ENCODE assay signal across 8 cellular contexts in the genomic region with DNA sequence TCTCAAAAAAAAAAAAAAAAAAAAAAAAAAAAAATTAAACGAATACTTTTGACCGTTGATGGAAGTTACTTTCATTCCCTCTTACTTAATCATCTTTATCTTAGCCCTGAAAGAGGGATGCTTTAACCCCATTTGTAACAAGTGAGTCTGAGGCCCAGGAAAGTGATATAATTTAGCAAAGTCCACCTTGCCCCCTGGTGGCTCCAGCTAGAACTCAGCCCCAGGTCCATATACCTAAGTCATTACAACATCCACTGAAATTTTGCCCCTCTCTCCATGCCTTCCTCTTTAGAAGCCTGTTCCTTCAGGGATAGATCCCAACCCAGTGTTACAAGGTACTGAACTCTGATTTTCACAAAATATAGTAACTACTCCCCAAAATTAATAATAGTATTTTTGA.
A peak's percentile ranks its signal among the peaks of the same experiment; 100 is the strongest.
DNase-seq lines count a peak whose midpoint lies in the region; ATAC-seq, FAIRE-seq and TF ChIP-seq lines count a peak whose summit lies in the region.
"Not testable (repeated sequence)": the region's sequence is repeated elsewhere in the genome, so short reads cannot be mapped to it uniquely, and the experiment has no call there.

No MANE protein-coding gene starts in this region.

- H3K4me1 ChIP-seq in Karpas-422 (ENCODE audit: low read length); PC-3 (ENCODE audit: insufficient read depth, low read length); iPS DF 6.9 (ENCODE audit: control insufficient read depth, insufficient read depth, low read length); small intestine (ENCODE audit: control insufficient read depth in 2 of 2, insufficient read depth in 1 of 2, low read depth in 1 of 2, low read length in 1 of 2): not testable (repeated sequence)

- no CpG with 5 or more reads among the region's 2 CpGs for WGBS in iPS DF 6.9 (ENCODE audit: insufficient coverage, insufficient read length)
- 72 to 100% (median 75%) methylated on average over 1 to 2 of the region's 2 CpGs for WGBS in small intestine, 3 donors

- H3K9ac ChIP-seq in Karpas-422 (ENCODE audit: low read length); PC-3 (ENCODE audit: low read length): not testable (repeated sequence)

- not testable (repeated sequence) for H2AFZ ChIP-seq in Karpas-422 (ENCODE audit: low read length); PC-3 (ENCODE audit: low read length)

- not testable (repeated sequence) for H3K4me2 ChIP-seq in Karpas-422 (ENCODE audit: low read depth, low read length, poor library complexity, severe bottlenecking); PC-3 (ENCODE audit: low read length)

- H3K9me2 ChIP-seq in Karpas-422 (replicated peaks; ENCODE audit: insufficient read depth, low read length); PC-3 (replicated peaks; ENCODE audit: low read length): not testable (repeated sequence)

- not testable (repeated sequence) for H3K27ac Mint-ChIP-seq in activated CD8-positive, alpha-beta T cell treated with anti-CD3 and anti-CD28 coated beads for 36 hours; endothelial cell (ENCODE audit: unreplicated experiment)

- H3K27ac ChIP-seq in C4-2B; Karpas-422 (ENCODE audit: low read length); PC-3 (ENCODE audit: low read length); iPS DF 6.9 (ENCODE audit: low read length); small intestine (ENCODE audit: low read depth in 1 of 2, low read length in 1 of 2): not testable (repeated sequence)

- not testable (repeated sequence) for H3K36me3 ChIP-seq in Karpas-422 (ENCODE audit: insufficient read depth, low read length); PC-3 (ENCODE audit: low read depth, low read length); iPS DF 6.9 (ENCODE audit: control insufficient read depth, insufficient read depth, low read length); small intestine (ENCODE audit: control insufficient read depth in 2 of 2, insufficient read depth in 2 of 2, low read length in 2 of 2)

- H3K9me3 ChIP-seq in Karpas-422 (ENCODE audit: low read length); PC-3 (ENCODE audit: low read length); iPS DF 6.9 (ENCODE audit: control insufficient read depth, insufficient read depth, low read length); small intestine (ENCODE audit: control insufficient read depth, low read depth): not testable (repeated sequence)

- intact Hi-C loops in PC-3 (cut with micrococcal nuclease); activated CD8-positive, alpha-beta T cell treated with anti-CD3 and anti-CD28 coated beads for 36 hours (cut with micrococcal nuclease): not testable (repeated sequence)

- not testable (repeated sequence) for H3K9me3 Mint-ChIP-seq in activated CD8-positive, alpha-beta T cell treated with anti-CD3 and anti-CD28 coated beads for 36 hours; endothelial cell (ENCODE audit: unreplicated experiment)

- DNase-seq in Karpas-422 (peak; percentile 72), PC-3 (peak; percentile 59), iPS DF 6.9 (ENCODE audit: low read depth, low spot score) (peak; percentile 20), small intestine (peak; percentile 4)
- peak; percentile 28 for DNase-seq in activated CD8-positive, alpha-beta T cell treated with anti-CD3 and anti-CD28 coated beads for 36 hours
- DNase-seq in endothelial cell (ENCODE audit: low spot score), result not testable (repeated sequence)

- H3K4me1 Mint-ChIP-seq in activated CD8-positive, alpha-beta T cell treated with anti-CD3 and anti-CD28 coated beads for 36 hours (ENCODE audit: low read depth); endothelial cell (ENCODE audit: unreplicated experiment): not testable (repeated sequence)

- ATAC-seq in PC-3; activated CD8-positive, alpha-beta T cell treated with anti-CD3 and anti-CD28 coated beads for 36 hours: not testable (repeated sequence)

- not testable (repeated sequence) for H4K20me1 ChIP-seq in Karpas-422 (ENCODE audit: insufficient read depth, low read depth, low read length); PC-3 (ENCODE audit: low read length)

- CTCF ChIA-PET in PC-3 (lab: Charles Lee); activated CD8-positive, alpha-beta T cell treated with anti-CD3 and anti-CD28 coated beads for 36 hours (lab: Charles Lee): not testable (repeated sequence)

- not testable (repeated sequence) for H3K27me3 ChIP-seq in Karpas-422 (ENCODE audit: low read length); PC-3 (ENCODE audit: low read length); iPS DF 6.9 (ENCODE audit: control insufficient read depth, insufficient read depth, low read length); small intestine (ENCODE audit: control insufficient read depth in 2 of 2, insufficient read depth in 2 of 2, low read length in 2 of 2)

- not testable (repeated sequence) for H3K4me3 ChIP-seq in GM12875 (ENCODE audit: low read depth, low read length); Karpas-422 (ENCODE audit: low read length); PC-3 (ENCODE audit: low read length); iPS DF 6.9 (ENCODE audit: low read length); small intestine (ENCODE audit: low read depth in 1 of 2, low read length in 2 of 2)

- TF ChIP-seq CTCF in C4-2B (conservative IDR thresholded peaks at IDR 0.05) (peak; percentile 32), GM12875 (IDR thresholded peaks at IDR 0.05; ENCODE audit: borderline replicate concordance, insufficient read depth, low read depth, low read length) (peak; percentile 16; the same call in 1 of the 2 replicates), PC-3 (conservative IDR thresholded peaks at IDR 0.05; ENCODE audit: low read depth, low read length) (peak; percentile 46), endothelial cell (IDR thresholded peaks at IDR 0.05; ENCODE audit: unreplicated experiment) (peak; percentile 45)
- not testable (repeated sequence) for TF ChIP-seq CTCF in activated CD8-positive, alpha-beta T cell treated with anti-CD3 and anti-CD28 coated beads for 36 hours (IDR thresholded peaks at IDR 0.05)

- not testable (repeated sequence) for H3F3A ChIP-seq in PC-3 (ENCODE audit: low read length, unreplicated experiment)

- not testable (repeated sequence) for H3K4me3 Mint-ChIP-seq in activated CD8-positive, alpha-beta T cell treated with anti-CD3 and anti-CD28 coated beads for 36 hours; endothelial cell (ENCODE audit: unreplicated experiment)

- FAIRE-seq in small intestine (lab: Jason Lieb, UNC), result not testable (repeated sequence)

- POLR2A ChIA-PET in PC-3 (lab: Charles Lee; ENCODE audit: unreplicated experiment); activated CD8-positive, alpha-beta T cell treated with anti-CD3 and anti-CD28 coated beads for 36 hours (lab: Charles Lee): not testable (repeated sequence)

- not testable (repeated sequence) for H3K27me3 Mint-ChIP-seq in activated CD8-positive, alpha-beta T cell treated with anti-CD3 and anti-CD28 coated beads for 36 hours; endothelial cell (ENCODE audit: unreplicated experiment)

- H3K79me2 ChIP-seq in Karpas-422 (ENCODE audit: low read length); PC-3 (ENCODE audit: low read length): not testable (repeated sequence)

- BruUV-seq in PC-3 (replicated peaks; lab: Mats Ljungman, UMichigan), result not testable (repeated sequence)

- not testable (repeated sequence) for H3K36me3 Mint-ChIP-seq in activated CD8-positive, alpha-beta T cell treated with anti-CD3 and anti-CD28 coated beads for 36 hours (ENCODE audit: low read depth); endothelial cell (ENCODE audit: low read depth, unreplicated experiment)
